Comparison of ENCODE assay signal across 26 cellular contexts in the genomic region with DNA sequence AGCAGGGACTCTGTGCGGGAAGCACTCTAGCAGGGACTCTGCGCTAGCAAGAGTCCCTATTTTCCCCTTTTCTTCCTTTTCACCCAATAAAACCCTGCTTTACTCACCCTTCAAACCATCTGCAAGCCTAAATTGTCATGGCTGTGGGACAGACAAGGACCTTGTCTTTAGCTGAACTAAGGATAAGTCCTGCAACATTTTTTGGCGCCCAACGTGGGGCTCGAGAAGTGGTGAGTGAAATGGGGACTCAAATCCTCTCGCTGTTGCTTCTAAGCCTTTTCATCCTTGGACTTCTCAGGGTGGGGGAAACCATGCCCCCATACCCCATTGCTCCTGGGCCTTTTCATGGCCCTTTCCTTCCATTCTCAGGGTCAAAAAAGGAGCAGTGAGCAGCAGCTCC. TPM values are rescaled to one million over a fixed set of nuclear protein-coding genes. Genes with fewer than 3 reads are reported as not detected.
DNase-seq lines count a peak whose midpoint lies in the region; FAIRE-seq and TF ChIP-seq lines count a peak whose summit lies in the region.
"Had no signal": no experiment of that assay in that cellular context is flagged by ENCODE, and none has a peak within 500 bp of the region (broad histone marks: within the 10 kb centered on the region; RNA-seq: fewer than 3 reads in every experiment).

No MANE protein-coding gene starts in this region.

- no peak overlapping the region for H2AK5ac ChIP-seq in neuronal stem cell (ENCODE audit: low read depth, low read length)

- H3K36me3 ChIP-seq in neuronal stem cell (replicated peaks in 1 of 2; ENCODE audit: control insufficient read depth in 2 of 2, insufficient read depth in 2 of 2, low read length in 2 of 2), result peaks cover 0 to 2% of the 10 kb centered on the region in 2 donors
- H3K36me3 ChIP-seq: spleen had no signal

- H2BK15ac ChIP-seq in neuronal stem cell (ENCODE audit: low read length), result no peak overlapping the region

- no peak overlapping the region for H3K9ac ChIP-seq in neuronal stem cell (ENCODE audit: low read depth, low read length, poor library complexity)

- H2BK120ac ChIP-seq in neuronal stem cell (ENCODE audit: low read depth, low read length), result no peak overlapping the region

- peak; percentile 5 for DNase-seq in activated CD4-positive, alpha-beta T cell treated with anti-CD3 and anti-CD28 coated beads for 48 hours
- DNase-seq in activated CD4-positive, alpha-beta T cell treated with anti-CD3 and anti-CD28 coated beads, Interleukin-2, amount 10 ng/mL, durations not matched to agents 7 days and 5 days, result no peak
- DNase-seq in astrocyte of the hippocampus (ENCODE audit: low read depth, low spot score), result peak; percentile 16
- DNase-seq in fibroblast of pulmonary artery (ENCODE audit: low read depth), result peak; percentile 5
- DNase-seq in neuronal stem cell (ENCODE audit: low spot score), result peak; percentile 31
- DNase-seq in GM12891 (ENCODE audit: insufficient read length, low spot score), result no peak
- no peak for DNase-seq in RKO (ENCODE audit: low spot score)
- DNase-seq in T1000 (lab: John Stamatoyannopoulos, UW), result no peak
- DNase-seq: activated CD4-positive, CD25-positive, alpha-beta regulatory T cell; activated effector memory CD4-positive, alpha-beta T cell treated with anti-CD3 and anti-CD28 coated beads, Interleukin-2, amount 50 U/mL, for 16 hours; amygdala; GDM1; HCEC 1CT; IMR-90; natural killer cell; NCI-H2081; NCI-H526; spleen; T-helper 17 cell had no signal

- H2AFZ ChIP-seq in neuronal stem cell (ENCODE audit: low read length), result no peak overlapping the region

- no peak for TF ChIP-seq POLR2A in GM12891 (IDR thresholded peaks at IDR 0.05; ENCODE audit: low read depth, low read length)

- no peaks in the 10 kb centered on the region for H3K4me1 ChIP-seq in neuronal stem cell (ENCODE audit: control insufficient read depth in 2 of 2, insufficient read depth in 1 of 2, low read depth in 1 of 2, low read length in 2 of 2)
- H3K4me1 ChIP-seq: spleen had no signal

- no peak overlapping the region for H3K14ac ChIP-seq in neuronal stem cell (ENCODE audit: low read length)

- peaks cover 27% of the 10 kb centered on the region for H3K9me3 Mint-ChIP-seq in activated CD4-positive, alpha-beta T cell treated with anti-CD3 and anti-CD28 coated beads, Interleukin-2, amount 10 ng/mL, durations not matched to agents 7 days and 5 days

- H3K27me3 ChIP-seq in neuronal stem cell (ENCODE audit: control insufficient read depth in 3 of 3, insufficient read depth in 3 of 3, low read depth in 1 of 3, low read length in 3 of 3), result no peaks in the 10 kb centered on the region
- H3K27me3 ChIP-seq: spleen had no signal

- WGBS in neuronal stem cell (ENCODE audit: extremely low coverage in 2 of 2, insufficient read length in 2 of 2, insufficient replicate concordance in 1 of 2), 2 donors, result no CpG with 5 or more reads among the region's 6 CpGs

- no peak overlapping the region for H4K91ac ChIP-seq in neuronal stem cell (ENCODE audit: low read depth, low read length, poor library complexity)

- H3K27ac Mint-ChIP-seq in activated CD4-positive, alpha-beta T cell treated with anti-CD3 and anti-CD28 coated beads, Interleukin-2, amount 10 ng/mL, durations not matched to agents 7 days and 5 days, result no peak overlapping the region
- H3K27ac Mint-ChIP-seq: natural killer cell, progenitor cell of endocrine pancreas, T-helper 17 cell had no signal

- H3K36me3 Mint-ChIP-seq in activated CD4-positive, alpha-beta T cell treated with anti-CD3 and anti-CD28 coated beads, Interleukin-2, amount 10 ng/mL, durations not matched to agents 7 days and 5 days (ENCODE audit: low read depth), result peaks cover 2% of the 10 kb centered on the region

- no peaks in the 10 kb centered on the region for H3K27me3 Mint-ChIP-seq in activated CD4-positive, alpha-beta T cell treated with anti-CD3 and anti-CD28 coated beads, Interleukin-2, amount 10 ng/mL, durations not matched to agents 7 days and 5 days
- H3K27me3 Mint-ChIP-seq: progenitor cell of endocrine pancreas, T-helper 17 cell had no signal

- H3K4me3 ChIP-seq in fibroblast of pulmonary artery (replicated peaks; ENCODE audit: low read depth, low read length), result no peak overlapping the region
- H3K4me3 ChIP-seq in neuronal stem cell (ENCODE audit: low read length in 2 of 2), result peak overlapping the region in 1 of 2 donors; percentile 8
- H3K4me3 ChIP-seq: lung, spleen had no signal

- H4K8ac ChIP-seq in neuronal stem cell (ENCODE audit: low read depth, low read length), result no peak overlapping the region

- CTCF ChIA-PET in activated CD4-positive, alpha-beta T cell treated with anti-CD3 and anti-CD28 coated beads, Interleukin-2, amount 10 ng/mL, durations not matched to agents 7 days and 5 days (lab: Charles Lee), result no interaction called here

- H2BK12ac ChIP-seq in neuronal stem cell (ENCODE audit: low read length), result no peak overlapping the region

- no peak for FAIRE-seq in GM12891 (lab: Jason Lieb, UNC)
- FAIRE-seq: endometrium had no signal

- H3K4ac ChIP-seq in neuronal stem cell (ENCODE audit: low read length), result no peak overlapping the region

- no peak overlapping the region for H2BK5ac ChIP-seq in neuronal stem cell (ENCODE audit: low read length)

- no peak for TF ChIP-seq CTCF in fibroblast of pulmonary artery (IDR thresholded peaks at IDR 0.05; ENCODE audit: low read length, missing control alignments)

- no peak overlapping the region for H3K4me2 ChIP-seq in neuronal stem cell (ENCODE audit: insufficient read depth, low read length, poor library complexity, severe bottlenecking)

- H3K27ac ChIP-seq in neuronal stem cell (replicated peaks; ENCODE audit: low read length), result no peak overlapping the region
- H3K27ac ChIP-seq: HL-60, spleen had no signal

- H3K23ac ChIP-seq in neuronal stem cell (ENCODE audit: low read depth, low read length, poor library complexity), result no peak overlapping the region

- H3K4me1 Mint-ChIP-seq in activated CD4-positive, alpha-beta T cell treated with anti-CD3 and anti-CD28 coated beads, Interleukin-2, amount 10 ng/mL, durations not matched to agents 7 days and 5 days, result no peaks in the 10 kb centered on the region
- H3K4me1 Mint-ChIP-seq: natural killer cell, T-helper 17 cell had no signal

- no peaks in the 10 kb centered on the region for H3K79me1 ChIP-seq in neuronal stem cell (ENCODE audit: low read depth, low read length)

- H3K9me3 ChIP-seq in neuronal stem cell (replicated peaks in 1 of 2; ENCODE audit: control insufficient read depth in 2 of 2, insufficient read depth in 1 of 2, low read depth in 1 of 2, low read length in 2 of 2), result peaks cover 10 to 12% of the 10 kb centered on the region in 2 donors

- no peak overlapping the region for H3K18ac ChIP-seq in neuronal stem cell (ENCODE audit: low read length)

- H3K4me3 Mint-ChIP-seq in activated CD4-positive, alpha-beta T cell treated with anti-CD3 and anti-CD28 coated beads, Interleukin-2, amount 10 ng/mL, durations not matched to agents 7 days and 5 days, result no peak overlapping the region
- H3K4me3 Mint-ChIP-seq: natural killer cell, T-helper 17 cell had no signal

- POLR2A ChIA-PET in activated CD4-positive, alpha-beta T cell treated with anti-CD3 and anti-CD28 coated beads, Interleukin-2, amount 10 ng/mL, durations not matched to agents 7 days and 5 days (lab: Charles Lee), result no interaction called here

TF ChIP-seq in GM12891, 5 proteins besides CTCF, POLR2A, EP300 and RAD21:
- no peak for TF ChIP-seq TAF1 (IDR thresholded peaks at IDR 0.05; ENCODE audit: low read depth, low read length)
- TF ChIP-seq POLR2AphosphoS5 (IDR thresholded peaks at IDR 0.05; ENCODE audit: low read depth, low read length), result no peak
- no peak for TF ChIP-seq PAX5 (IDR thresholded peaks at IDR 0.05; ENCODE audit: insufficient read depth, low read length, severe bottlenecking)
- no peak for TF ChIP-seq SPI1 (IDR thresholded peaks at IDR 0.05; ENCODE audit: low read depth, low read length)
- no peak for TF ChIP-seq POU2F2 (IDR thresholded peaks at IDR 0.05; ENCODE audit: low read depth, low read length)

RNA-seq across cellular contexts. Expression of gene IMPG1, which starts 46.4 kb away (rescaled TPM):
- not detected for total RNA-seq in activated CD4-positive, alpha-beta T cell treated with anti-CD3 and anti-CD28 coated beads, Interleukin-2, amount 10 ng/mL, durations not matched to agents 7 days and 5 days
- polyA plus RNA-seq in neuronal stem cell (2013, experiment 1 of 2), result 0.11 TPM
- 0.11 TPM for polyA plus RNA-seq in neuronal stem cell (2013, experiment 2 of 2)
- not detected for polyA plus RNA-seq in GM12891 (2012; ENCODE audit: low read depth, missing spikeins)
- total RNA-seq: A172, IMR-90, lung, natural killer cell, progenitor cell of endocrine pancreas, spleen, T-helper 17 cell, temporal lobe had no signal
- polyA plus RNA-seq: BJ, IMR-90, lung had no signal

Comparison
In these comparisons a context has a peak if more than half of its experiments do, and no peak if none do; other contexts are left out.
1. DNase-seq: peak in activated CD4-positive, alpha-beta T cell treated with anti-CD3 and anti-CD28 coated beads for 48 hours (single experiment), astrocyte of the hippocampus (single experiment), fibroblast of pulmonary artery (single experiment) and neuronal stem cell (single experiment); none in activated CD4-positive, alpha-beta T cell treated with anti-CD3 and anti-CD28 coated beads, Interleukin-2, amount 10 ng/mL, durations not matched to agents 7 days and 5 days (single experiment), GM12891 (single experiment), RKO (single experiment) and T1000 (single experiment).